In genomic region chr18:2903006-2903405, GRCh38 we compare ENCODE assay signal across 13 cellular contexts. TPM values are rescaled to one million over a fixed set of nuclear protein-coding genes. Genes with fewer than 3 reads are reported as not detected.
DNase-seq lines count a peak whose midpoint lies in the region; ATAC-seq, FAIRE-seq and TF ChIP-seq lines count a peak whose summit lies in the region.
"Had no signal": no experiment of that assay in that cellular context is flagged by ENCODE, and none has a peak within 500 bp of the region (broad histone marks: within the 10 kb centered on the region; RNA-seq: fewer than 3 reads in every experiment).

No MANE protein-coding gene starts in this region.

- in situ Hi-C loops in ACHN (cut with HindIII; ENCODE audit: low pct_ligation_motif_present, low pct_unique_long_range_greater_than_20kb, low sequenced_read_pairs): no loop called here

- peaks cover 13% of the 10 kb centered on the region for H3K4me1 ChIP-seq in endothelial cell of umbilical vein (ENCODE audit: control insufficient read depth, extremely low read depth, insufficient read depth, low read length)

- intact Hi-C loops in endothelial cell of umbilical vein (cut with micrococcal nuclease): loop anchor here (5.0 to 10.0 kb wide), 2 partner anchors 136 to 248 kb away; partner anchors contain the start of gene SMCHD1
- intact Hi-C loops in activated CD4-positive, alpha-beta T cell treated with anti-CD3 and anti-CD28 coated beads, Interleukin-2, amount 10 ng/mL, durations not matched to agents 24 days and 14 days (cut with micrococcal nuclease): loop anchor here (10.0 kb wide), 1 partner anchor 208 kb away; no protein-coding TSS in a partner anchor
- intact Hi-C loops in activated naive CD4-positive, alpha-beta T cell treated with anti-CD3 and anti-CD28 coated beads for 36 hours (cut with micrococcal nuclease): no loop called here

- peak; percentile 75 for FAIRE-seq in endothelial cell of umbilical vein (lab: Jason Lieb, UNC)
- FAIRE-seq: GM12892 had no signal

- H3K27me3 ChIP-seq in MG63 (no peaks in the 10 kb centered on the region), endothelial cell of umbilical vein (ENCODE audit: control insufficient read depth in 2 of 2, insufficient read depth in 2 of 2, low read length in 2 of 2) (no peaks in the 10 kb centered on the region), H7 (ENCODE audit: control insufficient read depth, insufficient read depth, low read length) (no peaks in the 10 kb centered on the region)

- dilution Hi-C loops in endothelial cell of umbilical vein (cut with MboI; ENCODE audit: extremely low pct_ligation_motif_present, low sequenced_read_pairs): no loop called here

- BruUV-seq in endothelial cell of umbilical vein (replicated peaks; lab: Mats Ljungman, UMichigan): no TSS peak

- no peak for ATAC-seq in GM21737 (IDR thresholded peaks at IDR 0.05; ENCODE audit: unreplicated experiment)

- H3K4me3 Mint-ChIP-seq in activated CD4-positive, alpha-beta T cell treated with anti-CD3 and anti-CD28 coated beads, Interleukin-2, amount 10 ng/mL, durations not matched to agents 24 days and 14 days: no peak overlapping the region
- H3K4me3 Mint-ChIP-seq in activated naive CD4-positive, alpha-beta T cell treated with anti-CD3 and anti-CD28 coated beads for 36 hours: no peak overlapping the region
- H3K4me3 Mint-ChIP-seq: B cell had no signal

- H3K27me3 Mint-ChIP-seq in activated CD4-positive, alpha-beta T cell treated with anti-CD3 and anti-CD28 coated beads, Interleukin-2, amount 10 ng/mL, durations not matched to agents 24 days and 14 days: no peaks in the 10 kb centered on the region
- no peaks in the 10 kb centered on the region for H3K27me3 Mint-ChIP-seq in activated naive CD4-positive, alpha-beta T cell treated with anti-CD3 and anti-CD28 coated beads for 36 hours (ENCODE audit: low read depth)
- H3K27me3 Mint-ChIP-seq: B cell had no signal

- no peak for TF ChIP-seq CTCF in endothelial cell of umbilical vein (IDR thresholded peaks at IDR 0.05; ENCODE audit: extremely low read depth in 1 of 2, insufficient read depth in 1 of 2, low read depth in 1 of 2, low read length in 2 of 2)

- no peak for TF ChIP-seq POLR2A in endothelial cell of umbilical vein (IDR thresholded peaks at IDR 0.05; ENCODE audit: low read depth, low read length)

- no peak overlapping the region for H2AFZ ChIP-seq in endothelial cell of umbilical vein (ENCODE audit: low read depth, low read length)

- no peak overlapping the region for H3K27ac ChIP-seq in endothelial cell of umbilical vein (ENCODE audit: insufficient read depth, low read depth, low read length)

- no peak overlapping the region for H3K4me2 ChIP-seq in endothelial cell of umbilical vein (ENCODE audit: insufficient read depth, low read length)

- no peaks in the 10 kb centered on the region for H3K79me2 ChIP-seq in endothelial cell of umbilical vein (ENCODE audit: control insufficient read depth, insufficient read depth, low read length)

- POLR2A ChIA-PET in endothelial cell of umbilical vein (lab: Charles Lee): no interaction called here

- CTCF ChIA-PET in endothelial cell of umbilical vein (lab: Charles Lee): interaction anchor here (0.6 to 1.3 kb wide), 7 partner anchors 12 to 336 kb away, joined by 3 to 5 read pairs (median 3); no protein-coding TSS in a partner anchor
- CTCF ChIA-PET in activated naive CD4-positive, alpha-beta T cell treated with anti-CD3 and anti-CD28 coated beads for 36 hours (lab: Charles Lee): interaction anchor here (0.8 kb wide), 1 partner anchor 226 kb away, joined by 4 read pairs; no protein-coding TSS in a partner anchor

- H3K4me3 ChIP-seq in MG63: no peak overlapping the region
- no peak overlapping the region for H3K4me3 ChIP-seq in endothelial cell of umbilical vein (replicated peaks in 1 of 3; ENCODE audit: insufficient read depth in 1 of 3, low read depth in 1 of 3, low read length in 3 of 3)
- H3K4me3 ChIP-seq in H7 (ENCODE audit: insufficient read depth, low read depth, low read length): no peak overlapping the region

- H3K9me3 ChIP-seq in MG63: no peaks in the 10 kb centered on the region
- no peaks in the 10 kb centered on the region for H3K9me3 ChIP-seq in endothelial cell of umbilical vein (replicated peaks; ENCODE audit: control insufficient read depth, insufficient read depth, low read length)

- peaks cover 3% of the 10 kb centered on the region for H3K36me3 Mint-ChIP-seq in activated CD4-positive, alpha-beta T cell treated with anti-CD3 and anti-CD28 coated beads, Interleukin-2, amount 10 ng/mL, durations not matched to agents 24 days and 14 days (ENCODE audit: low read depth)
- H3K36me3 Mint-ChIP-seq in activated naive CD4-positive, alpha-beta T cell treated with anti-CD3 and anti-CD28 coated beads for 36 hours (ENCODE audit: low read depth): no peaks in the 10 kb centered on the region

- no peak overlapping the region for H3K27ac Mint-ChIP-seq in activated CD4-positive, alpha-beta T cell treated with anti-CD3 and anti-CD28 coated beads, Interleukin-2, amount 10 ng/mL, durations not matched to agents 24 days and 14 days
- no peak overlapping the region for H3K27ac Mint-ChIP-seq in activated naive CD4-positive, alpha-beta T cell treated with anti-CD3 and anti-CD28 coated beads for 36 hours
- H3K27ac Mint-ChIP-seq: B cell had no signal

- no peaks in the 10 kb centered on the region for H3K9me3 Mint-ChIP-seq in activated CD4-positive, alpha-beta T cell treated with anti-CD3 and anti-CD28 coated beads, Interleukin-2, amount 10 ng/mL, durations not matched to agents 24 days and 14 days
- no peaks in the 10 kb centered on the region for H3K9me3 Mint-ChIP-seq in activated naive CD4-positive, alpha-beta T cell treated with anti-CD3 and anti-CD28 coated beads for 36 hours

- peak; percentile 36 for DNase-seq in ACHN
- peak; percentile 81 for DNase-seq in MG63
- DNase-seq in endothelial cell of umbilical vein (ENCODE audit: low read depth, low spot score): peak; percentile 19
- peak; percentile 79 for DNase-seq in mesenteric fat pad (ENCODE audit: low spot score)
- DNase-seq in activated CD4-positive, alpha-beta T cell treated with anti-CD3 and anti-CD28 coated beads, Interleukin-2, amount 10 ng/mL, durations not matched to agents 24 days and 14 days: no peak
- no peak for DNase-seq in activated naive CD4-positive, alpha-beta T cell treated with anti-CD3 and anti-CD28 coated beads for 36 hours
- no peak for DNase-seq in H7
- DNase-seq: activated T-cell treated with anti-CD3 and anti-CD28 coated beads, Interleukin-2, amount 50 U/mL, for 48 hours; stimulated activated CD4-positive, alpha-beta T cell treated with anti-CD3 and anti-CD28 coated beads, Interleukin-2, amount 100 ng/mL, for 24 hours; T-helper 1 cell had no signal

- peaks cover 4% of the 10 kb centered on the region; the same call in 1 of the 2 replicates for H3K36me3 ChIP-seq in MG63
- H3K36me3 ChIP-seq in endothelial cell of umbilical vein (ENCODE audit: control insufficient read depth in 2 of 2, extremely low read depth in 1 of 2, insufficient read depth in 2 of 2, low read length in 2 of 2): no peaks in the 10 kb centered on the region
- no peaks in the 10 kb centered on the region for H3K36me3 ChIP-seq in H7 (replicated peaks; ENCODE audit: control insufficient read depth, insufficient read depth, low read length)

- H4K20me1 ChIP-seq in endothelial cell of umbilical vein (replicated peaks; ENCODE audit: control insufficient read depth, extremely low read depth, insufficient read depth, low read length): no peaks in the 10 kb centered on the region

- H3K9me1 ChIP-seq in endothelial cell of umbilical vein (replicated peaks; ENCODE audit: control insufficient read depth, extremely low read depth, insufficient read depth, low read length): no peaks in the 10 kb centered on the region

- H3K4me1 Mint-ChIP-seq in activated CD4-positive, alpha-beta T cell treated with anti-CD3 and anti-CD28 coated beads, Interleukin-2, amount 10 ng/mL, durations not matched to agents 24 days and 14 days: peaks cover 18% of the 10 kb centered on the region
- peaks cover 12% of the 10 kb centered on the region for H3K4me1 Mint-ChIP-seq in activated naive CD4-positive, alpha-beta T cell treated with anti-CD3 and anti-CD28 coated beads for 36 hours (ENCODE audit: low read depth)

- H3K9ac ChIP-seq in endothelial cell of umbilical vein (replicated peaks; ENCODE audit: extremely low read depth, insufficient read depth, low read length): no peak overlapping the region

TF ChIP-seq in endothelial cell of umbilical vein, 7 proteins besides CTCF, POLR2A, EP300 and RAD21:
- TF ChIP-seq FOS (IDR thresholded peaks at IDR 0.05; ENCODE audit: borderline replicate concordance, insufficient read depth, low read length): no peak
- no peak for TF ChIP-seq JUN (IDR thresholded peaks at IDR 0.05; ENCODE audit: borderline replicate concordance, insufficient read depth, insufficient read length, low read depth)
- no peak for TF ChIP-seq GATA2 (IDR thresholded peaks at IDR 0.05; ENCODE audit: insufficient read depth, insufficient read length, low read depth, low read length)
- no peak for TF ChIP-seq EZH2 (IDR thresholded peaks at IDR 0.05; ENCODE audit: borderline replicate concordance, low read depth, low read length, severe bottlenecking)
- no peak for TF ChIP-seq MAX (IDR thresholded peaks at IDR 0.05; ENCODE audit: insufficient read depth, insufficient read length)
- TF ChIP-seq POLR2AphosphoS5 (IDR thresholded peaks at IDR 0.05; ENCODE audit: insufficient read depth, low read depth, low read length): no peak
- TF ChIP-seq MYC (IDR thresholded peaks at IDR 0.05; ENCODE audit: low read depth, low read length): no peak

RNA-seq across cellular contexts. Expression of gene EMILIN2, which starts 56.2 kb away (rescaled TPM):
- 12.1 and 24.7 TPM in 2 replicates for total RNA-seq in MG63 (2014; rRNA removed; shearing (Covaris generic); ENCODE audit: low replicate concordance)
- 11.3 and 13.4 TPM in 2 replicates for total RNA-seq in endothelial cell of umbilical vein
- 9.3 and 9.4 TPM in 2 replicates for polyA plus RNA-seq in endothelial cell of umbilical vein
- polyA plus RNA-seq in endothelial cell of umbilical vein (2011; cell fraction: cytosol; rRNA removed): 4.7 and 6.3 TPM in 2 replicates
- polyA plus RNA-seq in endothelial cell of umbilical vein (2011; cell fraction: nucleus; rRNA removed): 8.5 and 9.5 TPM in 2 replicates
- 2.9 and 4.4 TPM in 2 replicates for polyA plus RNA-seq in endothelial cell of umbilical vein (2012)
- polyA minus RNA-seq in endothelial cell of umbilical vein: 2.5 and 3.4 TPM in 2 replicates
- polyA minus RNA-seq in endothelial cell of umbilical vein (2011; cell fraction: cytosol; rRNA and poly(A)+ RNA removed): not detected
- polyA minus RNA-seq in endothelial cell of umbilical vein (2011; cell fraction: nucleus; rRNA and poly(A)+ RNA removed): 2.4 and 4.4 TPM in 2 replicates
- 37.2 TPM for total RNA-seq in mesenteric fat pad
- 32.4 and 35.5 TPM in 2 replicates for total RNA-seq in activated CD4-positive, alpha-beta T cell treated with anti-CD3 and anti-CD28 coated beads, Interleukin-2, amount 10 ng/mL, durations not matched to agents 24 days and 14 days
- 10 to 100 TPM; 12.2 to 13.2 TPM for total RNA-seq in activated naive CD4-positive, alpha-beta T cell treated with anti-CD3 and anti-CD28 coated beads for 36 hours
- total RNA-seq in H7 (2014; rRNA removed; shearing (Covaris generic)): 15.2 and 20.6 TPM in 2 replicates

Comparison
In these comparisons a context has a peak if more than half of its experiments do, and no peak if none do; other contexts are left out.
1. DNase-seq: peak in ACHN (single experiment), MG63 (single experiment), endothelial cell of umbilical vein (single experiment) and mesenteric fat pad (single experiment); none in activated CD4-positive, alpha-beta T cell treated with anti-CD3 and anti-CD28 coated beads, Interleukin-2, amount 10 ng/mL, durations not matched to agents 24 days and 14 days (single experiment), activated naive CD4-positive, alpha-beta T cell treated with anti-CD3 and anti-CD28 coated beads for 36 hours (single experiment) and H7 (single experiment).